10 cellular contexts compared by ENCODE assay signal in the genomic region with DNA sequence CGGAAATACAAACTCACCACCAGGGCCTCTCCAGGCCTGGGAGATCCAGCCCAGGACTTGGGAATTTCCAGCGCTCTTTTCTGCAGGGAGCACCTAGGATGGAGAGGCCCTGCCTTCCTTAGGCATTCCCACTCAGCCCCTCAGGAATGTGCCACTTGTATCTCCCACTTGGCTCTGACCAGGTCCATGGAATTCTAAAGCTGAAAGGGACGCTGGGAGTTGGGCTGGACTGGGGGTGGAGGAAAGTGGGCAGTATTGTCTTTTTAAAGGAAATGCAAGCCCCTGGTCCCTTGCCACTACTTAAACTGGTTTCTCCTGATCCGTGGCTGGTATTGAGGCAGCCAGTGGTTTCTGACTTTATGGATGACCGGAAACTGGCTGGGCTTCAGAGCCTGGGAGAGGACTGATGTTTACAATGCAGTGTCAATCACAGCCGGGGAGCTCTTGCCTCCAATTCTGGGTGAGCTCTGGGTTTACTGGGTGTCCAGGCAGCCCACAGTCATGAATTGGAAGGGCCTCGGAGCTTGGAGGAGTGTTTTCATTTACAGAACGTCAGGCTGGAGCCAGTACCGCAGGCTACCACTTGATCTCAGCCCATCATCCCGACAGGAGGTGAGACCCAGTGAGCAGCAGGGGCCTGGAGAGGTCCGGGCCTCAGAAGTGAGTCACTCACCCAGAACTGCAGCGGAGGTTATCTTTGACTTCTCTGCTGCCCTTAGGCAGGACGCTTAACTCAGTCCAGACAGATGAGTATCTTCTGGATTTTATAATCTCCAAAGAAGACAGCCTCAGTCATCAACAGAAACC. TPM values are rescaled to one million over a fixed set of nuclear protein-coding genes. Genes with fewer than 3 reads are reported as not detected.
DNase-seq lines count a peak whose midpoint lies in the region; ATAC-seq and TF ChIP-seq lines count a peak whose summit lies in the region.
"Had no signal": no experiment of that assay in that cellular context is flagged by ENCODE, and none has a peak within 500 bp of the region (broad histone marks: within the 10 kb centered on the region; RNA-seq: fewer than 3 reads in every experiment).

No MANE protein-coding gene starts in this region.

- H3K4me3 ChIP-seq in RWPE2 (ENCODE audit: severe bottlenecking) (peak overlapping the region; percentile 52), epithelial cell of proximal tubule (ENCODE audit: low read depth, low read length) (no peak overlapping the region), tibial artery (no peak overlapping the region)

- TF ChIP-seq CTCF in RWPE2 (IDR thresholded peaks at IDR 0.05; ENCODE audit: poor library complexity, severe bottlenecking) (no peak), epithelial cell of proximal tubule (conservative IDR thresholded peaks at IDR 0.05; ENCODE audit: low read depth, low read length) (no peak), omental fat pad (IDR thresholded peaks at IDR 0.05) (no peak), tibial artery (IDR thresholded peaks at IDR 0.05) (no peak)

- ATAC-seq in RWPE2 (ENCODE audit: low read depth) = peak; percentile 46
- peak; percentile 52 for ATAC-seq in omental fat pad (ENCODE audit: low FRiP score)
- ATAC-seq in HG03354 (IDR thresholded peaks at IDR 0.05; ENCODE audit: poor library complexity, severe bottlenecking, unreplicated experiment) = no peak

- H3K4me1 ChIP-seq in RWPE2 (ENCODE audit: insufficient read depth, poor library complexity, severe bottlenecking) = peaks cover 19% of the 10 kb centered on the region
- peaks cover 0 to 27% (median 11%) of the 10 kb centered on the region in 4 donors for H3K4me1 ChIP-seq in tibial artery

- intact Hi-C loops in tibial artery (cut with DNase I; ENCODE audit: low total_unique reads) = loop anchor here (5.0 to 10.0 kb wide), 2 partner anchors 76 to 99 kb away; no protein-coding TSS in a partner anchor

- H3K36me3 ChIP-seq in RWPE2 (ENCODE audit: low read depth) (peaks cover 7% of the 10 kb centered on the region; the same call in 1 of the 2 replicates), tibial artery (peaks cover 3 to 18% (median 18%) of the 10 kb centered on the region in 3 donors)

- H3K27me3 ChIP-seq in RWPE2 (ENCODE audit: insufficient read depth, poor library complexity, severe bottlenecking) (no peaks in the 10 kb centered on the region), tibial artery (no peaks in the 10 kb centered on the region)

- H3K9me3 ChIP-seq in RWPE2 (ENCODE audit: severe bottlenecking) = no peaks in the 10 kb centered on the region
- no peaks in the 10 kb centered on the region for H3K9me3 ChIP-seq in tibial artery

- H3K27ac ChIP-seq in RWPE2 (ENCODE audit: poor library complexity, severe bottlenecking) (peak overlapping the region; percentile 91), tibial artery (no peak overlapping the region)

- DNase-seq in ELR (ENCODE audit: low read depth) (peak; percentile 91), RWPE2 (ENCODE audit: low spot score) (no peak), epithelial cell of proximal tubule (ENCODE audit: low read depth) (peak; percentile 22), omental fat pad (ENCODE audit: low spot score) (no peak), NCI-H526 treated with DMSO at 0.1 percent for 48 hours (lab: John Stamatoyannopoulos, UW) (no peak), tibial artery (no peak)
- no peak for DNase-seq in NK-92 treated with Interleukin-12 subunit alpha and Interleukin-12 subunit beta, amount 100 ng/mL, for 24 hours (lab: John Stamatoyannopoulos, UW)
- DNase-seq: NCI-H1694 had no signal

RNA-seq across cellular contexts. Expression of gene AGAP3, which starts 27.3 kb away (rescaled TPM):
- total RNA-seq in epithelial cell of proximal tubule (54.1 and 60.1 TPM in 2 replicates), omental fat pad (10 to 100 TPM; 34.6 to 53.0 (median 47.9) TPM)

RNA-seq across cellular contexts. Expression of gene TMUB1, which starts 30.3 kb away (rescaled TPM):
- 73.7 and 94.9 TPM in 2 replicates for total RNA-seq in epithelial cell of proximal tubule
- 10 to 100 TPM; 23.5 to 38.5 (median 26.9) TPM for total RNA-seq in omental fat pad

RNA-seq across cellular contexts. Expression of gene FASTK, which starts 32.9 kb away (rescaled TPM):
- 61.2 and 89.8 TPM in 2 replicates for total RNA-seq in epithelial cell of proximal tubule
- total RNA-seq in omental fat pad = 10 to 100 TPM; 44.0 to 67.6 (median 51.6) TPM

RNA-seq across cellular contexts. Expression of gene GBX1, which starts 53.9 kb away (rescaled TPM):
- total RNA-seq in epithelial cell of proximal tubule (not detected in 2 replicates), omental fat pad (not detected)
- total RNA-seq: pulmonary artery endothelial cell had no signal

RNA-seq across cellular contexts. Expression of gene SLC4A2, which starts 54.2 kb away (rescaled TPM):
- total RNA-seq in epithelial cell of proximal tubule (115 and 164 TPM in 2 replicates), omental fat pad (100 to 1,000 TPM; 115 to 126 (median 118) TPM)

Comparison
In these comparisons a context has a peak if more than half of its experiments do, and no peak if none do; other contexts are left out.
1. DNase-seq: peak in ELR (single experiment) and epithelial cell of proximal tubule (single experiment); none in RWPE2 (single experiment), omental fat pad (single experiment), NK-92 treated with Interleukin-12 subunit alpha and Interleukin-12 subunit beta, amount 100 ng/mL, for 24 hours (single experiment), NCI-H526 treated with DMSO at 0.1 percent for 48 hours (single experiment) and tibial artery (0 of 2).